27 cellular contexts compared by ENCODE assay signal in genomic region chr18:56108486-56109367, GRCh38.
A peak's percentile ranks its signal among the peaks of the same experiment; 100 is the strongest.
DNase-seq lines count a peak whose midpoint lies in the region; ATAC-seq and TF ChIP-seq lines count a peak whose summit lies in the region.
"Had no signal": no experiment of that assay in that cellular context is flagged by ENCODE, and none has a peak within 500 bp of the region (broad histone marks: within the 10 kb centered on the region; RNA-seq: fewer than 3 reads in every experiment).

No MANE protein-coding gene starts in this region.

- WGBS in aorta, 2 donors, result 34 to 47% methylated on average over 4 of the region's 4 CpGs

- no peaks in the 10 kb centered on the region for H3K36me3 ChIP-seq in aorta (ENCODE audit: control insufficient read depth in 1 of 2, insufficient read depth in 2 of 2, low read length in 1 of 2)
- H3K36me3 ChIP-seq: BLaER1, brain microvascular endothelial cell, HAP-1, heart left ventricle, stomach, tibial nerve had no signal

- H3K4me1 ChIP-seq in aorta (ENCODE audit: control insufficient read depth in 1 of 2, insufficient read depth in 2 of 2, low read length in 2 of 2), result no peaks in the 10 kb centered on the region
- H3K4me1 ChIP-seq: parathyroid adenoma, stomach had no signal

- H3K27ac Mint-ChIP-seq in natural killer cell treated with Interleukin-12 subunit alpha and Interleukin-12 subunit beta and Interleukin-15 and Interleukin-18, amount 100 ng/mL, for 72 hours, result no peak overlapping the region
- H3K27ac Mint-ChIP-seq: activated T-cell treated with anti-CD3 and anti-CD28 coated beads, Interleukin-2, amount 50 U/mL, for 72 hours; nephron progenitor cell; T-cell had no signal

- H3K27me3 Mint-ChIP-seq in natural killer cell treated with Interleukin-12 subunit alpha and Interleukin-12 subunit beta and Interleukin-15 and Interleukin-18, amount 100 ng/mL, for 72 hours, result peaks cover 0 to 3% of the 10 kb centered on the region in 2 donors
- H3K27me3 Mint-ChIP-seq: T-cell had no signal

- no peak overlapping the region for H3K27ac ChIP-seq in aorta (ENCODE audit: low read depth in 1 of 2, low read length in 2 of 2)
- H3K27ac ChIP-seq: BLaER1, brain microvascular endothelial cell, parathyroid adenoma, stomach had no signal

- peaks cover 0 to 12% of the 10 kb centered on the region in 2 donors for H3K4me1 Mint-ChIP-seq in natural killer cell treated with Interleukin-12 subunit alpha and Interleukin-12 subunit beta and Interleukin-15 and Interleukin-18, amount 100 ng/mL, for 72 hours (ENCODE audit: low read depth in 2 of 2)

- intact Hi-C loops in aorta (cut with DNase I), result no loop called here

- peak; percentile 34 for DNase-seq in amniotic epithelial cell (ENCODE audit: low read depth)
- peak; percentile 22 for DNase-seq in fibroblast of pulmonary artery (ENCODE audit: low read depth)
- DNase-seq in omental fat pad (ENCODE audit: low spot score), result no peak
- DNase-seq in aorta, result no peak
- no peak for DNase-seq in natural killer cell treated with Interleukin-12 subunit alpha and Interleukin-12 subunit beta and Interleukin-15 and Interleukin-18, amount 100 ng/mL, for 72 hours (ENCODE audit: low spot score)
- no peak for DNase-seq in cortex of kidney (lab: John Stamatoyannopoulos, UW)
- DNase-seq: activated CD4-positive, alpha-beta T cell treated with anti-CD3 and anti-CD28 coated beads, Interleukin-2, amount 50 U/mL, for 48 hours; activated CD4-positive, CD25-positive, alpha-beta regulatory T cell treated with anti-CD3 and anti-CD28 coated beads, Interleukin-2, amount 50 U/mL, for 72 hours; activated T-cell treated with anti-CD3 and anti-CD28 coated beads, Interleukin-2, amount 50 U/mL, for 72 hours; brain microvascular endothelial cell; DMS53; foreskin fibroblast; heart left ventricle; NCI-H1092 treated with DMSO at 0.1 percent for 48 hours; NCI-H1694 treated with DMSO at 0.1 percent for 48 hours; nephron progenitor cell; PC-3; stimulated activated CD4-positive, alpha-beta T cell treated with anti-CD3 and anti-CD28 coated beads, Interleukin-1b, Interleukin-23, amount 100 ng/mL, for 48 hours; stomach; T-cell had no signal

- H3K9me3 ChIP-seq in aorta (ENCODE audit: control insufficient read depth, low read length), result no peaks in the 10 kb centered on the region

- H3K4me3 Mint-ChIP-seq in natural killer cell treated with Interleukin-12 subunit alpha and Interleukin-12 subunit beta and Interleukin-15 and Interleukin-18, amount 100 ng/mL, for 72 hours, result no peak overlapping the region
- H3K4me3 Mint-ChIP-seq: activated T-cell treated with anti-CD3 and anti-CD28 coated beads, Interleukin-2, amount 50 U/mL, for 72 hours; nephron progenitor cell; T-cell had no signal

- H3K36me3 Mint-ChIP-seq in natural killer cell treated with Interleukin-12 subunit alpha and Interleukin-12 subunit beta and Interleukin-15 and Interleukin-18, amount 100 ng/mL, for 72 hours, result no peaks in the 10 kb centered on the region
- H3K36me3 Mint-ChIP-seq: T-cell had no signal

- peak; percentile 50 for ATAC-seq in omental fat pad (ENCODE audit: low FRiP score)
- peak; percentile 50 for ATAC-seq in aorta (ENCODE audit: low FRiP score)
- ATAC-seq in HG02588 (IDR thresholded peaks at IDR 0.05; ENCODE audit: unreplicated experiment), result no peak
- no peak for ATAC-seq in natural killer cell treated with Interleukin-12 subunit alpha and Interleukin-12 subunit beta and Interleukin-15 and Interleukin-18, amount 100 ng/mL, for 72 hours
- ATAC-seq: activated T-cell treated with anti-CD3 and anti-CD28 coated beads, Interleukin-2, amount 50 U/mL, for 72 hours; heart left ventricle; K562; PC-3; T-cell had no signal

- peaks cover 17% of the 10 kb centered on the region for H3K9me3 Mint-ChIP-seq in natural killer cell treated with Interleukin-12 subunit alpha and Interleukin-12 subunit beta and Interleukin-15 and Interleukin-18, amount 100 ng/mL, for 72 hours

- H3K27me3 ChIP-seq in aorta (ENCODE audit: control insufficient read depth in 1 of 2, insufficient read depth in 2 of 2, low read length in 1 of 2), result no peaks in the 10 kb centered on the region
- H3K27me3 ChIP-seq: BLaER1, brain microvascular endothelial cell, heart left ventricle, stomach, tibial nerve had no signal

- TF ChIP-seq CTCF in fibroblast of pulmonary artery (IDR thresholded peaks at IDR 0.05; ENCODE audit: low read length, missing control alignments), result no peak
- no peak for TF ChIP-seq CTCF in omental fat pad (IDR thresholded peaks at IDR 0.05)

- H3K4me3 ChIP-seq in fibroblast of pulmonary artery (replicated peaks; ENCODE audit: low read depth, low read length), result peak overlapping the region; percentile 15
- H3K4me3 ChIP-seq in aorta (ENCODE audit: low read length in 2 of 2), result peak overlapping the region in 1 of 2 donors; percentile 15
- H3K4me3 ChIP-seq: BLaER1, HAP-1, heart left ventricle, K562, lung, stomach, tibial nerve had no signal

Comparison
In these comparisons a context has a peak if more than half of its experiments do, and no peak if none do; other contexts are left out.
1. DNase-seq: peak in amniotic epithelial cell (single experiment) and fibroblast of pulmonary artery (single experiment); none in omental fat pad (single experiment), aorta (0 of 2), natural killer cell treated with Interleukin-12 subunit alpha and Interleukin-12 subunit beta and Interleukin-15 and Interleukin-18, amount 100 ng/mL, for 72 hours (single experiment) and cortex of kidney (single experiment).
2. ATAC-seq: peak in omental fat pad (single experiment) and aorta (single experiment); none in HG02588 (single experiment) and natural killer cell treated with Interleukin-12 subunit alpha and Interleukin-12 subunit beta and Interleukin-15 and Interleukin-18, amount 100 ng/mL, for 72 hours (0 of 2).